In the genomic region with DNA sequence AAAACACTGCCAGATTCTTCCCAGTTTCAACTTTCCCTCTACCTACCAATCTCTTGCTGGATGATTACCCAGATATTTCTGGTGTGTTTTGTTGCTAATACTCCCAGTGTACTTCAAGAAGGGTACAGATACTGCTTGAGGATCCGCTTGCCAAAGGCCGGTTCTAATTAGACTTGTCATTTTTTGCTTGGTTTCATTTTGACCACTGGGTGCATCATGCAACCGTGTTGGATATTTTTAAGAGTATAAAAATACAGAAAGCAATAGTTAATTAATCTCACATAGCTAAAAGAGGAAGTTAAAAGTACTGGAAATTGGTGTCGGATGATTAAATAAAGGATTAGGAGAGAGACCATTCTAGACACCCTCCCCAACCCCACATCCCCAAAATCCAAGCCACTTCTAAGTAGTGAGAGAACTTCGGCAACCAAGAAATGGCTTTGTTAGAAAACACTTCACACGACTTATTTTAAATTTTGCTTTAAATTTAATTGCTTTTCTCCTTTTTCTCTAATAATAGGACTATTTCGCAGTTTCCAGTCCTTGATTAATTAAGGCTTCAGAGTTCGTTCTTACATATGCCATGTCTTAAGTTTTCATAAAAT, we compare ENCODE assay signal across 8 cellular contexts. TPM values are rescaled to one million over a fixed set of nuclear protein-coding genes. Genes with fewer than 3 reads are reported as not detected.
DNase-seq lines count a peak whose midpoint lies in the region; ATAC-seq, FAIRE-seq and TF ChIP-seq lines count a peak whose summit lies in the region.

No MANE protein-coding gene starts in this region.

- H3K9ac ChIP-seq in OCI-LY3 (ENCODE audit: low read length) (no peak overlapping the region), H1 (replicated peaks in 1 of 4; ENCODE audit: extremely low read depth in 1 of 4, low read depth in 3 of 4, low read length in 3 of 4) (no peak overlapping the region), neuronal stem cell (ENCODE audit: low read depth, low read length, poor library complexity) (no peak overlapping the region)

- no peak for DNase-seq in left ventricle myocardium inferior
- no peak for DNase-seq in left ventricle myocardium superior
- DNase-seq in H1 (ENCODE audit: low read depth in 1 of 2, low spot score in 2 of 2) = no peak
- no peak for DNase-seq in neuronal stem cell (ENCODE audit: low spot score)
- DNase-seq in cerebellar cortex (ENCODE audit: low spot score) = no peak
- no peak for DNase-seq in GM19240 (ENCODE audit: insufficient read length, low spot score)

- no peaks in the 10 kb centered on the region for H3K79me2 ChIP-seq in OCI-LY3 (ENCODE audit: low read length)
- H3K79me2 ChIP-seq in H1 (ENCODE audit: control insufficient read depth in 1 of 2, insufficient read depth in 2 of 2, low read length in 2 of 2) = no peaks in the 10 kb centered on the region

- H3K79me1 ChIP-seq in H1 (ENCODE audit: low read depth, low read length) (no peaks in the 10 kb centered on the region), neuronal stem cell (ENCODE audit: low read depth, low read length) (no peaks in the 10 kb centered on the region)

- intact Hi-C loops in left ventricle myocardium inferior (cut with micrococcal nuclease) (no loop called here), left ventricle myocardium superior (cut with micrococcal nuclease) (no loop called here)

- H3K4me1 ChIP-seq in left ventricle myocardium inferior = peaks cover 53% of the 10 kb centered on the region
- H3K4me1 ChIP-seq in OCI-LY3 (ENCODE audit: low read length) = peaks cover 28% of the 10 kb centered on the region
- peaks cover 6 to 12% (median 9%) of the 10 kb centered on the region in 4 experiments for H3K4me1 ChIP-seq in H1 (replicated peaks in 1 of 4; ENCODE audit: control insufficient read depth in 3 of 4, insufficient read depth in 4 of 4, low read length in 3 of 4)
- peaks cover 5 to 12% of the 10 kb centered on the region in 2 donors for H3K4me1 ChIP-seq in neuronal stem cell (ENCODE audit: control insufficient read depth in 2 of 2, insufficient read depth in 1 of 2, low read depth in 1 of 2, low read length in 2 of 2)

- no peaks in the 10 kb centered on the region for H4K20me1 ChIP-seq in OCI-LY3 (ENCODE audit: insufficient read depth, low read length)
- H4K20me1 ChIP-seq in H1 (replicated peaks in 1 of 2; ENCODE audit: control insufficient read depth in 1 of 2, insufficient read depth in 2 of 2, low read length in 2 of 2) = peaks cover 5 to 13% of the 10 kb centered on the region in 2 experiments

- H3K4ac ChIP-seq in H1 (replicated peaks; ENCODE audit: insufficient read length, low read depth, low read length) (no peak overlapping the region), neuronal stem cell (ENCODE audit: low read length) (no peak overlapping the region)

- H4K5ac ChIP-seq in H1 (ENCODE audit: insufficient read length, low read depth, low read length) = no peak overlapping the region

- no peak overlapping the region for H2BK12ac ChIP-seq in H1 (ENCODE audit: low read depth, low read length)
- no peak overlapping the region for H2BK12ac ChIP-seq in neuronal stem cell (ENCODE audit: low read length)

- H4K8ac ChIP-seq in H1 (ENCODE audit: extremely low read depth, insufficient read depth, low read length) = no peak overlapping the region
- no peak overlapping the region for H4K8ac ChIP-seq in neuronal stem cell (ENCODE audit: low read depth, low read length)

- TF ChIP-seq CTCF in left ventricle myocardium inferior (IDR thresholded peaks at IDR 0.05; ENCODE audit: borderline replicate concordance) (no peak), OCI-LY3 (IDR thresholded peaks at IDR 0.05; ENCODE audit: low read depth, low read length) (no peak), H1 (IDR thresholded peaks at IDR 0.05; ENCODE audit: control extremely low read depth in 1 of 3, insufficient read depth in 1 of 3, low read depth in 1 of 3, low read length in 3 of 3) (no peak)

- H4K91ac ChIP-seq in H1 (replicated peaks; ENCODE audit: insufficient read length, low read length) (no peak overlapping the region), neuronal stem cell (ENCODE audit: low read depth, low read length, poor library complexity) (no peak overlapping the region)

- no peak for TF ChIP-seq EP300 in H1 (IDR thresholded peaks at IDR 0.05; ENCODE audit: borderline replicate concordance in 1 of 2, low read depth in 2 of 2, low read length in 2 of 2)

- no peak overlapping the region for H3K14ac ChIP-seq in H1 (ENCODE audit: insufficient read length)
- no peak overlapping the region for H3K14ac ChIP-seq in neuronal stem cell (ENCODE audit: low read length)

- H2BK15ac ChIP-seq in H1 (ENCODE audit: low read length) (no peak overlapping the region), neuronal stem cell (ENCODE audit: low read length) (no peak overlapping the region)

- H2AK5ac ChIP-seq in H1 (ENCODE audit: low read depth, low read length) = no peak overlapping the region
- no peak overlapping the region for H2AK5ac ChIP-seq in neuronal stem cell (ENCODE audit: low read depth, low read length)

- no peak overlapping the region for H2BK5ac ChIP-seq in H1 (ENCODE audit: low read depth, low read length)
- H2BK5ac ChIP-seq in neuronal stem cell (ENCODE audit: low read length) = no peak overlapping the region

- H3K27ac ChIP-seq in left ventricle myocardium inferior (replicated peaks) = peak overlapping the region; percentile 100
- H3K27ac ChIP-seq in OCI-LY3 (ENCODE audit: low read length) = 0 out of 2 replicates have a peak overlapping the region, but pooled peaks have one; percentile 70
- no peak overlapping the region for H3K27ac ChIP-seq in H1 (ENCODE audit: low read depth, low read length)
- no peak overlapping the region for H3K27ac ChIP-seq in neuronal stem cell (replicated peaks; ENCODE audit: low read length)

- H2AFZ ChIP-seq in OCI-LY3 (ENCODE audit: low read depth, low read length) (no peak overlapping the region), H1 (ENCODE audit: low read length) (no peak overlapping the region), neuronal stem cell (ENCODE audit: low read length) (peak overlapping the region; percentile 100)

- ATAC-seq in left ventricle myocardium superior (no peak), HG03354 (IDR thresholded peaks at IDR 0.05; ENCODE audit: poor library complexity, severe bottlenecking, unreplicated experiment) (no peak)

- H2BK120ac ChIP-seq in H1 (replicated peaks; ENCODE audit: low read depth, low read length) = no peak overlapping the region
- H2BK120ac ChIP-seq in neuronal stem cell (ENCODE audit: low read depth, low read length) = no peak overlapping the region

- H2BK20ac ChIP-seq in H1 (ENCODE audit: low read length) = no peak overlapping the region

- 48% methylated on average over 8 of the region's 8 CpGs; no CpG with 5 or more reads in 1 of the 2 experiments for WGBS in H1 (ENCODE audit: extremely low coverage in 1 of 2, insufficient coverage in 1 of 2, insufficient read length in 1 of 2, insufficient replicate concordance in 2 of 2, low coverage in 1 of 2, low lambda C conversion rate in 2 of 2, missing lambda C conversion rate in 1 of 2), 2 experiments
- no CpG with 5 or more reads among the region's 8 CpGs for WGBS in neuronal stem cell (ENCODE audit: extremely low coverage in 2 of 2, insufficient read length in 2 of 2, insufficient replicate concordance in 1 of 2), 2 donors

- no peak for TF ChIP-seq RAD21 in H1 (IDR thresholded peaks at IDR 0.05 in 1 of 2, conservative IDR thresholded peaks at IDR 0.05 in 1 of 2; ENCODE audit: low read depth in 2 of 2, low read length in 2 of 2)

- H3K4me3 ChIP-seq in left ventricle myocardium inferior (peak overlapping the region; percentile 93), OCI-LY3 (ENCODE audit: low read length) (peak overlapping the region; percentile 81), H1 (ENCODE audit: extremely low read depth in 1 of 4, insufficient read depth in 2 of 4, low read depth in 3 of 4, low read length in 4 of 4) (peak overlapping the region in 2 of 4 experiments; percentile 49 to 66; a peak in 2 of 8 replicates), neuronal stem cell (ENCODE audit: low read length in 2 of 2) (peak overlapping the region; percentile 85 to 95)

- H3K27me3 ChIP-seq in left ventricle myocardium inferior (ENCODE audit: low read depth) (no peaks in the 10 kb centered on the region), OCI-LY3 (ENCODE audit: low read depth, low read length) (no peaks in the 10 kb centered on the region; the same call in 1 of the 2 replicates), H1 (replicated peaks in 1 of 4; ENCODE audit: control insufficient read depth in 3 of 4, extremely low read depth in 1 of 4, insufficient read depth in 3 of 4, low read length in 3 of 4) (peaks cover 34 to 64% (median 49%) of the 10 kb centered on the region in 4 experiments), neuronal stem cell (ENCODE audit: control insufficient read depth in 3 of 3, insufficient read depth in 3 of 3, low read depth in 1 of 3, low read length in 3 of 3) (peaks cover 4 to 39% (median 32%) of the 10 kb centered on the region in 3 experiments)

- peak overlapping the region; percentile 93 for H3K4me2 ChIP-seq in OCI-LY3 (ENCODE audit: low read length)
- peak overlapping the region; percentile 97 to 99; a peak in 3 of 4 replicates for H3K4me2 ChIP-seq in H1 (ENCODE audit: insufficient read depth in 1 of 2, low read depth in 2 of 2, low read length in 2 of 2)
- no peak overlapping the region for H3K4me2 ChIP-seq in neuronal stem cell (ENCODE audit: insufficient read depth, low read length, poor library complexity, severe bottlenecking)

- CTCF ChIA-PET in H1 (lab: Charles Lee; ENCODE audit: partially characterized antibody) = interaction anchor here (0.8 to 2.6 kb wide), 2 partner anchors 37 to 67 kb away, joined by 3 to 18 read pairs; no protein-coding TSS in a partner anchor

- no peak for TF ChIP-seq POLR2A in H1 (IDR thresholded peaks at IDR 0.05; ENCODE audit: control extremely low read depth in 1 of 2, low read depth in 2 of 2, low read length in 2 of 2)

- no peak for FAIRE-seq in H1 (lab: Jason Lieb, UNC)

- H3K18ac ChIP-seq in H1 (ENCODE audit: extremely low read depth, low read length) = no peak overlapping the region
- H3K18ac ChIP-seq in neuronal stem cell (ENCODE audit: low read length) = no peak overlapping the region

- H3K36me3 ChIP-seq in left ventricle myocardium inferior (no peaks in the 10 kb centered on the region), OCI-LY3 (replicated peaks; ENCODE audit: low read depth, low read length) (no peaks in the 10 kb centered on the region), H1 (ENCODE audit: control insufficient read depth in 2 of 4, insufficient read depth in 4 of 4, low read length in 3 of 4) (no peaks in the 10 kb centered on the region; a peak in 1 of 8 replicates), neuronal stem cell (replicated peaks in 1 of 2; ENCODE audit: control insufficient read depth in 2 of 2, insufficient read depth in 2 of 2, low read length in 2 of 2) (no peaks in the 10 kb centered on the region)

- H3K23me2 ChIP-seq in H1 (ENCODE audit: low read depth, low read length) = peaks cover 10% of the 10 kb centered on the region; the same call in 1 of the 2 replicates

- POLR2A ChIA-PET in H1 (lab: Charles Lee; ENCODE audit: partially characterized antibody) = interaction anchor here (0.7 to 1.9 kb wide), 3 partner anchors 8 to 11 kb away, joined by 3 to 7 read pairs (median 3); a partner anchor contains a TSS

- H3K23ac ChIP-seq in H1 (ENCODE audit: insufficient read length) = no peak overlapping the region
- no peak overlapping the region for H3K23ac ChIP-seq in neuronal stem cell (ENCODE audit: low read depth, low read length, poor library complexity)

- H3K9me3 ChIP-seq in left ventricle myocardium inferior (replicated peaks) (no peaks in the 10 kb centered on the region), OCI-LY3 (ENCODE audit: insufficient read depth, low read length) (no peaks in the 10 kb centered on the region), H1 (ENCODE audit: insufficient read depth in 2 of 2, low read depth in 1 of 2, low read length in 1 of 2) (no peaks in the 10 kb centered on the region), neuronal stem cell (replicated peaks in 1 of 2; ENCODE audit: control insufficient read depth in 2 of 2, insufficient read depth in 1 of 2, low read depth in 1 of 2, low read length in 2 of 2) (no peaks in the 10 kb centered on the region)

- no peak overlapping the region for H3K56ac ChIP-seq in H1 (replicated peaks; ENCODE audit: insufficient read length, low read depth, low read length)

RNA-seq across cellular contexts. Expression of a gene that starts 2.5 kb away (rescaled TPM):
- total RNA-seq in left ventricle myocardium inferior = 12.8 TPM
- total RNA-seq in left ventricle myocardium superior = 16.9 TPM
- not detected in 2 replicates for total RNA-seq in H1 (2021; fragmentation: NEBNext Ultra II Directional; extraction: Animal tissue kit (Norgen Biotek cat#: 25700))
- polyA plus RNA-seq in H1 (2011; rRNA removed) = 0.05 TPM in 1 of 2 replicates, not detected in the other
- not detected for polyA plus RNA-seq in H1 (2011; cell fraction: cytosol; rRNA removed)
- 0.06 TPM for polyA plus RNA-seq in H1 (2011; cell fraction: nucleus; rRNA removed)
- polyA plus RNA-seq in H1 (2012, experiment 1 of 2) = not detected in 4 replicates
- not detected for polyA plus RNA-seq in H1 (2012, experiment 2 of 2)
- polyA plus RNA-seq in H1 (2013, experiment 1 of 2) = not detected
- polyA plus RNA-seq in H1 (2013, experiment 2 of 2) = not detected
- polyA minus RNA-seq in H1 (2011; rRNA and poly(A)+ RNA removed) = not detected in 2 replicates
- polyA minus RNA-seq in H1 (2011; cell fraction: cytosol; rRNA and poly(A)+ RNA removed) = 0.81 TPM
- 0.50 TPM for polyA minus RNA-seq in H1 (2011; cell fraction: nucleus; rRNA and poly(A)+ RNA removed)
- 1.5 TPM for polyA plus RNA-seq in neuronal stem cell (2013, experiment 1 of 2)
- 1.4 TPM for polyA plus RNA-seq in neuronal stem cell (2013, experiment 2 of 2)

RNA-seq across cellular contexts. Expression of a gene that starts 7.5 kb away (rescaled TPM):
- total RNA-seq in left ventricle myocardium inferior (80.0 TPM), left ventricle myocardium superior (99.2 TPM)
- total RNA-seq in H1 (2021; fragmentation: NEBNext Ultra II Directional; extraction: Animal tissue kit (Norgen Biotek cat#: 25700)) = 63.9 and 65.9 TPM in 2 replicates
- polyA plus RNA-seq in H1 (2011; rRNA removed) = 5.9 and 10.8 TPM in 2 replicates
- polyA plus RNA-seq in H1 (2011; cell fraction: cytosol; rRNA removed) = 16.2 TPM
- polyA plus RNA-seq in H1 (2011; cell fraction: nucleus; rRNA removed) = 4.7 TPM
- polyA plus RNA-seq in H1 (2012, experiment 1 of 2) = 41.9 to 60.7 TPM (median 46.5 TPM) in 4 replicates
- 7.3 TPM for polyA plus RNA-seq in H1 (2012, experiment 2 of 2)
- polyA plus RNA-seq in H1 (2013, experiment 1 of 2) = 21.9 TPM
- 23.1 TPM for polyA plus RNA-seq in H1 (2013, experiment 2 of 2)
- 44.3 and 62.3 TPM in 2 replicates for polyA minus RNA-seq in H1 (2011; rRNA and poly(A)+ RNA removed)
- 19.8 TPM for polyA minus RNA-seq in H1 (2011; cell fraction: cytosol; rRNA and poly(A)+ RNA removed)
- 54.6 TPM for polyA minus RNA-seq in H1 (2011; cell fraction: nucleus; rRNA and poly(A)+ RNA removed)
- 27.8 TPM for polyA plus RNA-seq in neuronal stem cell (2013, experiment 1 of 2)
- polyA plus RNA-seq in neuronal stem cell (2013, experiment 2 of 2) = 28.1 TPM

Comparison
In these comparisons a context has a peak if more than half of its experiments do, and no peak if none do; other contexts are left out.
1. H3K27ac ChIP-seq: peak in left ventricle myocardium inferior (single experiment) and OCI-LY3 (single experiment); none in H1 (single experiment) and neuronal stem cell (single experiment).
2. RNA of a gene that starts 2.5 kb away (total RNA-seq): 16.9 TPM in left ventricle myocardium superior (single experiment) and 12.8 TPM in left ventricle myocardium inferior (single experiment); not detected in H1; every median in the first group is over 10 times any median in the second.